29 cellular contexts compared by ENCODE assay signal in the genomic region with DNA sequence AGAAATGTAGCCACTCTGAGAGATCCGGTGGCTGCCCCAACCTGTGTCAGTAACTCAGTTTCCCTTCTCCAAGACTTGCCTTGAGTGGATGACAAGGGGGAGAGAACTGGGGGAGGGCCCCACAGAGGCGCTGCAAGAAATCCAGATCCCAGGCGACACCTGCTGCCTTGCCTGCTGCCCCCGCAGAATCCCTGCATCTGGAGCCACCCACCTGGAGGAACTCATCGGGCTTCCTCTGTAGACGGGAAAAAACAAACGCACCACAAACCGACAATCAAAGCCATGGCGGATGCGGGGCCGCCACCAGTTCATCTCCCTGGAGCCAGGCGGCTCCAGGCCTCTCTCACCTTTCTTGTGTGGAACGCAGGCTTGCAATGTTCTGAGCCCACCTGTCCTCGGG.
"Had no signal": no experiment of that assay in that cellular context is flagged by ENCODE, and none has a peak within 500 bp of the region (broad histone marks: within the 10 kb centered on the region; RNA-seq: fewer than 3 reads in every experiment).

No MANE protein-coding gene starts in this region.

- H3K9me3 Mint-ChIP-seq: activated CD4-positive, alpha-beta memory T cell treated with anti-CD3 and anti-CD28 coated beads, Interleukin-2, amount 10 ng/mL, durations not matched to agents 7 days and 5 days; activated CD4-positive, alpha-beta T cell treated with anti-CD3 and anti-CD28 coated beads, Interleukin-2, amount 10 ng/mL, durations not matched to agents 7 days and 5 days; activated naive CD4-positive, alpha-beta T cell treated with anti-CD3 and anti-CD28 coated beads, Interleukin-2, amount 50 U/mL, for 24 hours; activated naive CD8-positive, alpha-beta T cell treated with anti-CD3 and anti-CD28 coated beads, Interleukin-2, amount 50 U/mL, for 24 hours; activated T-cell treated with anti-CD3 and anti-CD28 coated beads, Interleukin-2, amount 50 U/mL, for 24 hours; central memory CD8-positive, alpha-beta T cell; natural killer cell treated with Interleukin-12 subunit alpha and Interleukin-12 subunit beta and Interleukin-15 and Interleukin-18, amount 100 ng/mL, for 72 hours; stimulated activated memory B cell treated with anti-CD40 and anti-IgM and Interleukin-4, amounts not matched to agents 10 μg/mL and 1 μg/mL and 100 μg/mL, for 72 hours; stimulated activated naive CD8-positive, alpha-beta T cell treated with anti-CD3 and anti-CD28 coated beads, Interleukin-15, amount 100 ng/mL, for 72 hours; type B pancreatic cell; WTC11 had no signal

- H3K27me3 Mint-ChIP-seq: activated CD4-positive, alpha-beta memory T cell treated with anti-CD3 and anti-CD28 coated beads, Interleukin-2, amount 10 ng/mL, durations not matched to agents 7 days and 5 days; activated naive CD4-positive, alpha-beta T cell treated with anti-CD3 and anti-CD28 coated beads, Interleukin-2, amount 50 U/mL, for 24 hours; activated naive CD8-positive, alpha-beta T cell treated with anti-CD3 and anti-CD28 coated beads, Interleukin-2, amount 50 U/mL, for 24 hours; activated T-cell treated with anti-CD3 and anti-CD28 coated beads, Interleukin-2, amount 50 U/mL, for 24 hours; central memory CD8-positive, alpha-beta T cell; stimulated activated naive CD8-positive, alpha-beta T cell treated with anti-CD3 and anti-CD28 coated beads, Interleukin-15, amount 100 ng/mL, for 72 hours had no signal

- H3K9me3 ChIP-seq: breast epithelium, left ventricle myocardium inferior, mucosa of descending colon, vagina had no signal

- H3K4me3 Mint-ChIP-seq: activated CD4-positive, alpha-beta memory T cell treated with anti-CD3 and anti-CD28 coated beads, Interleukin-2, amount 10 ng/mL, durations not matched to agents 7 days and 5 days; activated CD4-positive, alpha-beta T cell treated with anti-CD3 and anti-CD28 coated beads, Interleukin-2, amount 10 ng/mL, durations not matched to agents 7 days and 5 days; activated naive CD4-positive, alpha-beta T cell treated with anti-CD3 and anti-CD28 coated beads, Interleukin-2, amount 50 U/mL, for 24 hours; activated naive CD8-positive, alpha-beta T cell treated with anti-CD3 and anti-CD28 coated beads, Interleukin-2, amount 50 U/mL, for 24 hours; activated T-cell treated with anti-CD3 and anti-CD28 coated beads, Interleukin-2, amount 50 U/mL, for 24 hours; central memory CD8-positive, alpha-beta T cell; natural killer cell treated with Interleukin-12 subunit alpha and Interleukin-12 subunit beta and Interleukin-15 and Interleukin-18, amount 100 ng/mL, for 72 hours; stimulated activated memory B cell treated with anti-CD40 and anti-IgM and Interleukin-4, amounts not matched to agents 10 μg/mL and 1 μg/mL and 100 μg/mL, for 72 hours; stimulated activated naive CD8-positive, alpha-beta T cell treated with anti-CD3 and anti-CD28 coated beads, Interleukin-15, amount 100 ng/mL, for 72 hours; type B pancreatic cell; WTC11 had no signal

- H3K36me3 ChIP-seq: breast epithelium, left ventricle myocardium inferior, vagina had no signal

- H3K27ac ChIP-seq: breast epithelium, left ventricle myocardium inferior, skin epidermis, vagina had no signal

- ATAC-seq: activated naive CD8-positive, alpha-beta T cell treated with anti-CD3 and anti-CD28 coated beads, Interleukin-2, amount 50 U/mL, for 24 hours; mucosa of descending colon; natural killer cell treated with Interleukin-12 subunit alpha and Interleukin-12 subunit beta and Interleukin-15 and Interleukin-18, amount 100 ng/mL, for 72 hours; sciatic nerve; stimulated activated memory B cell treated with anti-CD40 and anti-IgM and Interleukin-4, amounts not matched to agents 10 μg/mL and 1 μg/mL and 100 μg/mL, for 72 hours; stimulated activated naive CD8-positive, alpha-beta T cell treated with anti-CD3 and anti-CD28 coated beads, Interleukin-15, amount 100 ng/mL, for 72 hours; WTC11 had no signal

- H3K4me3 ChIP-seq: breast epithelium, left ventricle myocardium inferior, lung, mucosa of descending colon, skin epidermis, vagina had no signal

- H3K36me3 Mint-ChIP-seq: activated naive CD4-positive, alpha-beta T cell treated with anti-CD3 and anti-CD28 coated beads, Interleukin-2, amount 50 U/mL, for 24 hours; natural killer cell treated with Interleukin-12 subunit alpha and Interleukin-12 subunit beta and Interleukin-15 and Interleukin-18, amount 100 ng/mL, for 72 hours; stimulated activated memory B cell treated with anti-CD40 and anti-IgM and Interleukin-4, amounts not matched to agents 10 μg/mL and 1 μg/mL and 100 μg/mL, for 72 hours; type B pancreatic cell; WTC11 had no signal

- DNase-seq: activated CD4-positive, alpha-beta memory T cell treated with anti-CD3 and anti-CD28 coated beads, Interleukin-2, amount 10 ng/mL, durations not matched to agents 7 days and 5 days; activated CD4-positive, alpha-beta T cell treated with anti-CD3 and anti-CD28 coated beads for 1 hour; activated CD4-positive, alpha-beta T cell treated with anti-CD3 and anti-CD28 coated beads, Interleukin-2, amount 10 ng/mL, durations not matched to agents 7 days and 5 days; activated CD8-positive, alpha-beta memory T cell treated with anti-CD3 and anti-CD28 coated beads, Interleukin-2, amount 50 U/mL, for 48 hours; activated gamma-delta T cell; activated naive CD8-positive, alpha-beta T cell treated with anti-CD3 and anti-CD28 coated beads, Interleukin-2, amount 50 U/mL, for 24 hours; activated T-cell treated with anti-CD3 and anti-CD28 coated beads, Interleukin-2, amount 50 U/mL, for 24 hours; amygdala; effector CD8-positive, alpha-beta T cell; left ventricle myocardium inferior; mucosa of descending colon; retina; stimulated activated CD4-positive, alpha-beta T cell treated with anti-CD3 and anti-CD28 coated beads, Interleukin-4, amount 100 ng/mL, for 4 hours; stimulated activated CD8-positive, alpha-beta memory T cell treated with anti-CD3 and anti-CD28 coated beads, Interleukin-4, amount 100 ng/mL, for 48 hours; stimulated activated naive CD8-positive, alpha-beta T cell treated with anti-CD3 and anti-CD28 coated beads, Interleukin-15, amount 100 ng/mL, for 72 hours; substantia nigra; T-helper 2 cell had no signal

- H3K27ac Mint-ChIP-seq: activated CD4-positive, alpha-beta memory T cell treated with anti-CD3 and anti-CD28 coated beads, Interleukin-2, amount 10 ng/mL, durations not matched to agents 7 days and 5 days; activated naive CD4-positive, alpha-beta T cell treated with anti-CD3 and anti-CD28 coated beads, Interleukin-2, amount 50 U/mL, for 24 hours; activated naive CD8-positive, alpha-beta T cell treated with anti-CD3 and anti-CD28 coated beads, Interleukin-2, amount 50 U/mL, for 24 hours; activated T-cell treated with anti-CD3 and anti-CD28 coated beads, Interleukin-2, amount 50 U/mL, for 24 hours; natural killer cell treated with Interleukin-12 subunit alpha and Interleukin-12 subunit beta and Interleukin-15 and Interleukin-18, amount 100 ng/mL, for 72 hours; progenitor cell of endocrine pancreas; stimulated activated memory B cell treated with anti-CD40 and anti-IgM and Interleukin-4, amounts not matched to agents 10 μg/mL and 1 μg/mL and 100 μg/mL, for 72 hours; type B pancreatic cell had no signal

- H3K27me3 ChIP-seq: breast epithelium, vagina had no signal

- H3K4me1 Mint-ChIP-seq: activated naive CD4-positive, alpha-beta T cell treated with anti-CD3 and anti-CD28 coated beads, Interleukin-2, amount 50 U/mL, for 24 hours; central memory CD8-positive, alpha-beta T cell had no signal
